ENCODE assay signal across 9 cellular contexts in genomic region chr12:3313655-3314305, GRCh38.
A peak's percentile ranks its signal among the peaks of the same experiment; 100 is the strongest.
DNase-seq lines count a peak whose midpoint lies in the region; ATAC-seq and TF ChIP-seq lines count a peak whose summit lies in the region.
"Had no signal": no experiment of that assay in that cellular context is flagged by ENCODE, and none has a peak within 500 bp of the region (broad histone marks: within the 10 kb centered on the region; RNA-seq: fewer than 3 reads in every experiment).

No MANE protein-coding gene starts in this region.

- 58% methylated on average over 7 of the region's 8 CpGs for WGBS in smooth muscle cell (ENCODE audit: low lambda C conversion rate)

- no peaks in the 10 kb centered on the region for H3K36me3 Mint-ChIP-seq in HFFc6 (ENCODE audit: low read depth)
- no peaks in the 10 kb centered on the region for H3K36me3 Mint-ChIP-seq in CD14-positive monocyte

- TF ChIP-seq CTCF in HFFc6 (IDR thresholded peaks at IDR 0.05) (peak; percentile 64), foreskin keratinocyte (conservative IDR thresholded peaks at IDR 0.05) (peak; percentile 46), smooth muscle cell (IDR thresholded peaks at IDR 0.05; ENCODE audit: borderline replicate concordance, insufficient read depth, poor library complexity, severe bottlenecking) (peak; percentile 32), CD14-positive monocyte (IDR thresholded peaks at IDR 0.05) (no peak)

- H3K9me3 Mint-ChIP-seq in HFFc6 (no peaks in the 10 kb centered on the region), CD14-positive monocyte (peaks cover 0 to 1% (median 0%) of the 10 kb centered on the region in 7 donors)

- H3K27me3 ChIP-seq in foreskin keratinocyte: peaks cover 2% of the 10 kb centered on the region
- peaks cover 10% of the 10 kb centered on the region for H3K27me3 ChIP-seq in smooth muscle cell (ENCODE audit: low read depth)

- no peak overlapping the region; the same call in 1 of the 2 replicates for H3K4me3 Mint-ChIP-seq in HFFc6
- H3K4me3 Mint-ChIP-seq in CD14-positive monocyte: no peak overlapping the region

- no peaks in the 10 kb centered on the region for H3K36me3 ChIP-seq in smooth muscle cell (ENCODE audit: low read depth)

- H3K4me2 ChIP-seq in smooth muscle cell: no peak overlapping the region

- H3K4me1 Mint-ChIP-seq in HFFc6 (ENCODE audit: low read depth): peaks cover 54% of the 10 kb centered on the region
- H3K4me1 Mint-ChIP-seq in CD14-positive monocyte: peaks cover 10% of the 10 kb centered on the region

- ATAC-seq in SK-N-SH treated with all-trans-retinoic acid at 6 μM for 48 hours: peak; percentile 82
- ATAC-seq in foreskin keratinocyte: no peak
- ATAC-seq in HG02759 (IDR thresholded peaks at IDR 0.05; ENCODE audit: unreplicated experiment): no peak

- intact Hi-C loops in CD14-positive monocyte (cut with micrococcal nuclease): no loop called here

- H3K27me3 Mint-ChIP-seq in HFFc6 (ENCODE audit: insufficient read depth) (peaks cover 29% of the 10 kb centered on the region), CD14-positive monocyte (ENCODE audit: low read depth in 3 of 3) (peaks cover 7 to 13% (median 8%) of the 10 kb centered on the region in 3 donors)

- H4K20me1 ChIP-seq in smooth muscle cell (ENCODE audit: low read depth): no peaks in the 10 kb centered on the region

- H3K4me1 ChIP-seq in foreskin keratinocyte: peaks cover 32% of the 10 kb centered on the region
- H3K4me1 ChIP-seq in smooth muscle cell (ENCODE audit: low read depth): no peaks in the 10 kb centered on the region

- no peak overlapping the region for H3K9ac ChIP-seq in smooth muscle cell (ENCODE audit: low read depth)

- H3K79me2 ChIP-seq in smooth muscle cell (ENCODE audit: low read depth): no peaks in the 10 kb centered on the region

- H2AFZ ChIP-seq in smooth muscle cell (ENCODE audit: low read depth): no peak overlapping the region

- DNase-seq in NCI-H2171 treated with DMSO at 0.1 percent for 48 hours (lab: John Stamatoyannopoulos, UW) (peak; percentile 49), NCI-H2171 (lab: John Stamatoyannopoulos, UW) (no peak), HFFc6 (peak; percentile 28), foreskin keratinocyte (no peak), smooth muscle cell (lab: John Stamatoyannopoulos, UW; ENCODE audit: unreplicated experiment) (no peak), CD14-positive monocyte (ENCODE audit: low spot score) (no peak)

- no peaks in the 10 kb centered on the region for H3K9me3 ChIP-seq in smooth muscle cell (replicated peaks; ENCODE audit: low read depth)
- H3K9me3 ChIP-seq: Caco-2 had no signal

- H3K4me3 ChIP-seq in smooth muscle cell: no peak overlapping the region

- H3K27ac Mint-ChIP-seq in HFFc6 (peak overlapping the region; percentile 97), CD14-positive monocyte (peak overlapping the region in 1 of 7 donors; percentile 35)

- H3F3A ChIP-seq in smooth muscle cell (ENCODE audit: low read depth): no peaks in the 10 kb centered on the region

- no peak overlapping the region for H3K27ac ChIP-seq in foreskin keratinocyte
- H3K27ac ChIP-seq in smooth muscle cell (ENCODE audit: low read depth): no peak overlapping the region

TF ChIP-seq in SK-N-SH treated with all-trans-retinoic acid at 6 μM for 48 hours, 23 proteins besides CTCF, POLR2A, EP300 and RAD21:
- no peak for TF ChIP-seq POU6F1 (CRISPR knock-in tag; IDR thresholded peaks at IDR 0.05; ENCODE audit: borderline replicate concordance, low read depth)
- no peak for TF ChIP-seq BACH2 (CRISPR knock-in tag; IDR thresholded peaks at IDR 0.05; ENCODE audit: borderline replicate concordance)
- TF ChIP-seq PATZ1 (CRISPR knock-in tag; IDR thresholded peaks at IDR 0.05; ENCODE audit: borderline replicate concordance): no peak
- TF ChIP-seq PPARA (CRISPR knock-in tag; IDR thresholded peaks at IDR 0.05; ENCODE audit: borderline replicate concordance): no peak
- no peak for TF ChIP-seq SNAI2 (CRISPR knock-in tag; IDR thresholded peaks at IDR 0.05)
- no peak for TF ChIP-seq TOX (CRISPR knock-in tag; IDR thresholded peaks at IDR 0.05; ENCODE audit: borderline replicate concordance)
- no peak for TF ChIP-seq OSR1 (CRISPR knock-in tag; IDR thresholded peaks at IDR 0.05)
- no peak for TF ChIP-seq ZC3H10 (CRISPR knock-in tag; IDR thresholded peaks at IDR 0.05)
- no peak for TF ChIP-seq TCF4 (CRISPR knock-in tag; IDR thresholded peaks at IDR 0.05; ENCODE audit: borderline replicate concordance)
- TF ChIP-seq RARB (CRISPR knock-in tag; IDR thresholded peaks at IDR 0.05): no peak
- no peak for TF ChIP-seq ZNF565 (CRISPR knock-in tag; conservative IDR thresholded peaks at IDR 0.05; ENCODE audit: low read depth)
- TF ChIP-seq ARNTL (CRISPR knock-in tag; IDR thresholded peaks at IDR 0.05; ENCODE audit: borderline replicate concordance, low read depth): no peak
- TF ChIP-seq TSHZ2 (CRISPR knock-in tag; IDR thresholded peaks at IDR 0.05): no peak
- no peak for TF ChIP-seq ZFP30 (CRISPR knock-in tag; IDR thresholded peaks at IDR 0.05)
- no peak for TF ChIP-seq ESRRG (CRISPR knock-in tag; IDR thresholded peaks at IDR 0.05)
- TF ChIP-seq ZNF8 (CRISPR knock-in tag; IDR thresholded peaks at IDR 0.05): no peak
- no peak for TF ChIP-seq GLIS3 (CRISPR knock-in tag; IDR thresholded peaks at IDR 0.05)
- no peak for TF ChIP-seq CREB5 (CRISPR knock-in tag; IDR thresholded peaks at IDR 0.05; ENCODE audit: low read depth)

Comparison
In these comparisons a context has a peak if more than half of its experiments do, and no peak if none do; other contexts are left out.
1. DNase-seq: peak in NCI-H2171 treated with DMSO at 0.1 percent for 48 hours (single experiment) and HFFc6 (single experiment); none in NCI-H2171 (single experiment), foreskin keratinocyte (0 of 2), smooth muscle cell (single experiment) and CD14-positive monocyte (single experiment).